In genomic region chr11:72758304-72758689, GRCh38 we compare ENCODE assay signal across 1 cellular context.
TF ChIP-seq lines count a peak whose summit lies in the region.

No MANE protein-coding gene starts in this region.

TF ChIP-seq in SK-N-SH, 30 proteins besides CTCF, POLR2A, EP300 and RAD21:
- TF ChIP-seq TAF1 (IDR thresholded peaks at IDR 0.05; ENCODE audit: borderline replicate concordance, low read depth, low read length) (no peak), GABPA (IDR thresholded peaks at IDR 0.05; ENCODE audit: low read depth) (no peak), FOSL2 (IDR thresholded peaks at IDR 0.05; ENCODE audit: borderline replicate concordance, low read depth) (peak; percentile 42; the same call in 1 of the 2 replicates)
